Comparison of ENCODE assay signal across 1 cellular context in genomic region chr7:101792051-101792651, GRCh38.
TF ChIP-seq lines count a peak whose summit lies in the region.

No MANE protein-coding gene starts in this region.

TF ChIP-seq in IMR-90, 13 proteins besides CTCF, POLR2A, EP300 and RAD21 (continued from another document):
- TF ChIP-seq ELK1 (IDR thresholded peaks at IDR 0.05; ENCODE audit: borderline replicate concordance, low read depth, low read length) (no peak), MAZ (IDR thresholded peaks at IDR 0.05; ENCODE audit: borderline replicate concordance, low read depth, low read length) (no peak), RFX5 (IDR thresholded peaks at IDR 0.05; ENCODE audit: low read depth, low read length) (no peak), NFE2L2 (IDR thresholded peaks at IDR 0.05; ENCODE audit: low read depth, low read length) (no peak), BHLHE40 (IDR thresholded peaks at IDR 0.05; ENCODE audit: low read depth, low read length) (no peak)
